19 cellular contexts compared by ENCODE assay signal in the genomic region with DNA sequence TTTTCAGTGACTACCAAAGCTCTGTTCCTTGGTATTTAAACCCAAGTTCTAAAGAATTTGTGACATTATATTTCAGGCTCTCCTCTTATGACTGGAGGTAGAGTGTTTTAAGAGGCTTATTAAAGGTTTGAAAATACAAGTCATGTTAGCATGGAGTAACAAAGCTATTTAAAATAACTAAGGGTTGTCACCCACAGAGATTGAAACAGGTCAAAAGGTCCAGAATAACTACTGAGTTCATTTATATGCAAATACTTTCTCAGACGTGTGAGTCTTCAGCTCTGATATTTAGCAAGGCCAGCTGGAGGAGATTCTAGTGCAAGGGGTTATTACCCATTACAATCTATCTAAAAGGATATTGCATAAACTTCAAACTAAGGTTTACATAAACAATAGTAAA.
DNase-seq lines count a peak whose midpoint lies in the region; ATAC-seq, FAIRE-seq and TF ChIP-seq lines count a peak whose summit lies in the region.
"Had no signal": no experiment of that assay in that cellular context is flagged by ENCODE, and none has a peak within 500 bp of the region (broad histone marks: within the 10 kb centered on the region; RNA-seq: fewer than 3 reads in every experiment).

No MANE protein-coding gene starts in this region.

- H2BK12ac ChIP-seq in H1 (ENCODE audit: low read depth, low read length): no peak overlapping the region

- no peak overlapping the region for H2BK20ac ChIP-seq in H1 (ENCODE audit: low read length)

- peaks cover 39% of the 10 kb centered on the region for H3K4me1 Mint-ChIP-seq in neural progenitor cell
- H3K4me1 Mint-ChIP-seq: CD14-positive monocyte; CD4-positive, alpha-beta memory T cell had no signal

- no peaks in the 10 kb centered on the region for H3K4me1 ChIP-seq in A549
- H3K4me1 ChIP-seq in HUES64 (ENCODE audit: insufficient read depth, low read length): peaks cover 41% of the 10 kb centered on the region
- H3K4me1 ChIP-seq in H1 (replicated peaks in 1 of 4; ENCODE audit: control insufficient read depth in 3 of 4, insufficient read depth in 4 of 4, low read length in 3 of 4): peaks cover 0 to 22% (median 4%) of the 10 kb centered on the region in 4 experiments; a peak in 4 of 7 replicates
- peaks cover 23% of the 10 kb centered on the region for H3K4me1 ChIP-seq in neural progenitor cell
- no peaks in the 10 kb centered on the region for H3K4me1 ChIP-seq in MM.1S (ENCODE audit: low read length)
- H3K4me1 ChIP-seq: BLaER1 had no signal

- no peak for TF ChIP-seq EP300 in A549 (IDR thresholded peaks at IDR 0.05)
- TF ChIP-seq EP300 in H1 (IDR thresholded peaks at IDR 0.05; ENCODE audit: borderline replicate concordance in 1 of 2, low read depth in 2 of 2, low read length in 2 of 2): no peak

- no peak overlapping the region for H3K9ac ChIP-seq in HUES64 (ENCODE audit: low read depth, low read length)
- H3K9ac ChIP-seq in H1 (replicated peaks in 1 of 4; ENCODE audit: extremely low read depth in 1 of 4, low read depth in 3 of 4, low read length in 3 of 4): no peak overlapping the region
- no peak overlapping the region for H3K9ac ChIP-seq in neural progenitor cell
- H3K9ac ChIP-seq in MM.1S (ENCODE audit: low read length): no peak overlapping the region
- H3K9ac ChIP-seq: BLaER1 had no signal

- H4K20me1 ChIP-seq in H1 (replicated peaks in 1 of 2; ENCODE audit: control insufficient read depth in 1 of 2, insufficient read depth in 2 of 2, low read length in 2 of 2) (no peaks in the 10 kb centered on the region), neural progenitor cell (ENCODE audit: low read depth) (no peaks in the 10 kb centered on the region), MM.1S (ENCODE audit: insufficient read depth, low read length) (no peaks in the 10 kb centered on the region)
- H4K20me1 ChIP-seq: BLaER1 had no signal

- TF ChIP-seq CTCF in A549 (IDR thresholded peaks at IDR 0.05) (no peak), H1 (IDR thresholded peaks at IDR 0.05; ENCODE audit: control extremely low read depth in 1 of 3, insufficient read depth in 1 of 3, low read depth in 1 of 3, low read length in 3 of 3) (no peak), neural progenitor cell (IDR thresholded peaks at IDR 0.05) (no peak), MM.1S (IDR thresholded peaks at IDR 0.05; ENCODE audit: low read length) (no peak)

- H3K27me3 ChIP-seq in HUES64 (ENCODE audit: insufficient read depth, low read length) (no peaks in the 10 kb centered on the region), H1 (replicated peaks in 1 of 4; ENCODE audit: control insufficient read depth in 3 of 4, extremely low read depth in 1 of 4, insufficient read depth in 3 of 4, low read length in 3 of 4) (no peaks in the 10 kb centered on the region), neural progenitor cell (no peaks in the 10 kb centered on the region), MM.1S (replicated peaks; ENCODE audit: insufficient read depth, low read length) (no peaks in the 10 kb centered on the region)
- H3K27me3 ChIP-seq: BLaER1 had no signal

- H2BK5ac ChIP-seq in H1 (ENCODE audit: low read depth, low read length): no peak overlapping the region

- H4K91ac ChIP-seq in H1 (replicated peaks; ENCODE audit: insufficient read length, low read length): no peak overlapping the region

- no peak overlapping the region for H2BK15ac ChIP-seq in H1 (ENCODE audit: low read length)

- CTCF ChIA-PET in A549 (lab: Yijun Ruan, JAX) (no interaction called here), H1 (lab: Charles Lee; ENCODE audit: partially characterized antibody) (interaction anchor here (1.1 to 1.4 kb wide), 3 partner anchors 10 to 44 kb away, joined by 3 to 4 read pairs (median 4); no protein-coding TSS in a partner anchor)

- H3K36me3 Mint-ChIP-seq in neural progenitor cell: peaks cover 3% of the 10 kb centered on the region
- H3K36me3 Mint-ChIP-seq: CD14-positive monocyte; CD4-positive, alpha-beta memory T cell had no signal

- WGBS in A549 (ENCODE audit: missing lambda C conversion rate): 43% methylated on average over 1 of the region's 1 CpG
- WGBS in HUES64: 17% methylated on average over 1 of the region's 1 CpG
- 7% methylated on average over 1 of the region's 1 CpG; no CpG with 5 or more reads in 1 of the 2 experiments for WGBS in H1 (ENCODE audit: extremely low coverage in 1 of 2, insufficient coverage in 1 of 2, insufficient read length in 1 of 2, insufficient replicate concordance in 2 of 2, low coverage in 1 of 2, low lambda C conversion rate in 2 of 2, missing lambda C conversion rate in 1 of 2), 2 experiments

- H3K27ac ChIP-seq in A549: no peak overlapping the region
- H3K27ac ChIP-seq in HUES64 (ENCODE audit: low read depth, low read length): peak overlapping the region; percentile 45; the same call in 1 of the 2 replicates
- H3K27ac ChIP-seq in H1 (ENCODE audit: low read depth, low read length): no peak overlapping the region
- no peak overlapping the region for H3K27ac ChIP-seq in neural progenitor cell
- no peak overlapping the region for H3K27ac ChIP-seq in MM.1S (ENCODE audit: low read length)
- H3K27ac ChIP-seq: 22Rv1, BLaER1 had no signal

- DNase-seq in A549 (ENCODE audit: low read depth in 1 of 2, low spot score in 1 of 2) (no peak), H1 (ENCODE audit: low read depth in 1 of 2, low spot score in 2 of 2) (no peak), neural progenitor cell (ENCODE audit: low spot score) (no peak), cerebellar nuclear complex (lab: John Stamatoyannopoulos, UW) (no peak), germinal center (ENCODE audit: low spot score) (no peak), MM.1S (no peak), RKO (ENCODE audit: low spot score) (no peak)
- DNase-seq: CD4-positive, alpha-beta memory T cell; DMS153; DMS79; GDM1; HCEC 1CT; IMR-90 had no signal

- H3K18ac ChIP-seq in H1 (ENCODE audit: extremely low read depth, low read length): no peak overlapping the region

- H3K9me3 ChIP-seq in A549 (no peaks in the 10 kb centered on the region), HUES64 (ENCODE audit: insufficient read depth, low read depth, low read length) (no peaks in the 10 kb centered on the region), H1 (ENCODE audit: insufficient read depth in 2 of 2, low read depth in 1 of 2, low read length in 1 of 2) (no peaks in the 10 kb centered on the region; a peak in 1 of 4 replicates), neural progenitor cell (ENCODE audit: low read depth) (no peaks in the 10 kb centered on the region), MM.1S (replicated peaks; ENCODE audit: insufficient read depth, low read length) (no peaks in the 10 kb centered on the region)
- H3K9me3 ChIP-seq: BLaER1 had no signal

- H3K56ac ChIP-seq in H1 (replicated peaks; ENCODE audit: insufficient read length, low read depth, low read length): no peak overlapping the region

- no peak overlapping the region for H3K4ac ChIP-seq in H1 (replicated peaks; ENCODE audit: insufficient read length, low read depth, low read length)

- FAIRE-seq in A549 (lab: Jason Lieb, UNC) (peak; percentile 13), H1 (lab: Jason Lieb, UNC) (no peak)
- FAIRE-seq: GM12892, GM18507 had no signal

- H3K79me2 ChIP-seq in H1 (ENCODE audit: control insufficient read depth in 1 of 2, insufficient read depth in 2 of 2, low read length in 2 of 2): no peaks in the 10 kb centered on the region
- no peaks in the 10 kb centered on the region for H3K79me2 ChIP-seq in neural progenitor cell (ENCODE audit: low read depth)
- H3K79me2 ChIP-seq in MM.1S (ENCODE audit: low read length): no peaks in the 10 kb centered on the region

- peak overlapping the region; percentile 96 for H3K27ac Mint-ChIP-seq in neural progenitor cell
- H3K27ac Mint-ChIP-seq: CD14-positive monocyte; CD4-positive, alpha-beta memory T cell had no signal

- no peak overlapping the region for H3K4me2 ChIP-seq in A549
- peak overlapping the region; percentile 43 to 56 for H3K4me2 ChIP-seq in H1 (ENCODE audit: insufficient read depth in 1 of 2, low read depth in 2 of 2, low read length in 2 of 2)
- no peak overlapping the region for H3K4me2 ChIP-seq in neural progenitor cell
- no peak overlapping the region for H3K4me2 ChIP-seq in MM.1S (ENCODE audit: low read depth, low read length)
- H3K4me2 ChIP-seq: BLaER1 had no signal

- H3K4me3 Mint-ChIP-seq in neural progenitor cell: no peak overlapping the region
- H3K4me3 Mint-ChIP-seq: CD14-positive monocyte; CD4-positive, alpha-beta memory T cell had no signal

- POLR2A ChIA-PET in A549 (lab: Yijun Ruan, JAX) (no interaction called here), H1 (lab: Charles Lee; ENCODE audit: partially characterized antibody) (no interaction called here)

- no peak for ATAC-seq in A549

- H2BK120ac ChIP-seq in H1 (replicated peaks; ENCODE audit: low read depth, low read length): no peak overlapping the region

- no peak overlapping the region for H3K14ac ChIP-seq in H1 (ENCODE audit: insufficient read length)

- no peak overlapping the region for H4K5ac ChIP-seq in H1 (ENCODE audit: insufficient read length, low read depth, low read length)

- TF ChIP-seq POLR2A in A549 (IDR thresholded peaks at IDR 0.05; ENCODE audit: low read length): no peak
- no peak for TF ChIP-seq POLR2A in H1 (IDR thresholded peaks at IDR 0.05; ENCODE audit: control extremely low read depth in 1 of 2, low read depth in 2 of 2, low read length in 2 of 2)

- H2AK5ac ChIP-seq in H1 (ENCODE audit: low read depth, low read length): no peak overlapping the region

- peaks cover 3% of the 10 kb centered on the region for H3K9me3 Mint-ChIP-seq in neural progenitor cell

- H4K8ac ChIP-seq in H1 (ENCODE audit: extremely low read depth, insufficient read depth, low read length): no peak overlapping the region

- no peak overlapping the region for H3K23ac ChIP-seq in H1 (ENCODE audit: insufficient read length)

- H3K36me3 ChIP-seq in HUES64 (ENCODE audit: insufficient read depth, low read length) (no peaks in the 10 kb centered on the region), H1 (ENCODE audit: control insufficient read depth in 2 of 4, insufficient read depth in 4 of 4, low read length in 3 of 4) (no peaks in the 10 kb centered on the region), neural progenitor cell (no peaks in the 10 kb centered on the region), MM.1S (replicated peaks; ENCODE audit: insufficient read depth, low read length) (no peaks in the 10 kb centered on the region)
- H3K36me3 ChIP-seq: BLaER1 had no signal

- no peak overlapping the region for H2AFZ ChIP-seq in H1 (ENCODE audit: low read length)
- peak overlapping the region; percentile 29 for H2AFZ ChIP-seq in neural progenitor cell (replicated peaks)
- H2AFZ ChIP-seq in MM.1S (ENCODE audit: low read length): no peak overlapping the region

- no peaks in the 10 kb centered on the region for H3K9me2 ChIP-seq in MM.1S (replicated peaks; ENCODE audit: insufficient read depth, low read length)

- TF ChIP-seq RAD21 in A549 (conservative IDR thresholded peaks at IDR 0.05 in 1 of 2, IDR thresholded peaks at IDR 0.05 in 1 of 2) (no peak), H1 (IDR thresholded peaks at IDR 0.05 in 1 of 2, conservative IDR thresholded peaks at IDR 0.05 in 1 of 2; ENCODE audit: low read depth in 2 of 2, low read length in 2 of 2) (no peak)

- H3F3A ChIP-seq in neural progenitor cell (ENCODE audit: low read depth) (no peaks in the 10 kb centered on the region), MM.1S (ENCODE audit: insufficient read depth, low read length) (no peaks in the 10 kb centered on the region)

- no peaks in the 10 kb centered on the region for H3K27me3 Mint-ChIP-seq in neural progenitor cell (ENCODE audit: insufficient read depth, low read depth)
- H3K27me3 Mint-ChIP-seq: CD4-positive, alpha-beta memory T cell had no signal

- no peaks in the 10 kb centered on the region for H3K79me1 ChIP-seq in H1 (ENCODE audit: low read depth, low read length)

- H3K23me2 ChIP-seq in H1 (ENCODE audit: low read depth, low read length): no peaks in the 10 kb centered on the region

- H3K4me3 ChIP-seq in A549 (no peak overlapping the region), HUES64 (ENCODE audit: low read length) (no peak overlapping the region), H1 (ENCODE audit: extremely low read depth in 1 of 4, insufficient read depth in 2 of 4, low read depth in 3 of 4, low read length in 4 of 4) (peak overlapping the region in 1 of 4 experiments; percentile 22; a peak in 1 of 8 replicates), neural progenitor cell (no peak overlapping the region), MM.1S (ENCODE audit: low read length) (no peak overlapping the region)
- H3K4me3 ChIP-seq: BLaER1 had no signal

Comparison
In these comparisons a context has a peak if more than half of its experiments do, and no peak if none do; other contexts are left out.
1. H3K4me2 ChIP-seq: peak in H1 (2 of 2); none in A549 (single experiment), neural progenitor cell (single experiment) and MM.1S (single experiment).